ENCODE assay signal across 8 cellular contexts in the genomic region with DNA sequence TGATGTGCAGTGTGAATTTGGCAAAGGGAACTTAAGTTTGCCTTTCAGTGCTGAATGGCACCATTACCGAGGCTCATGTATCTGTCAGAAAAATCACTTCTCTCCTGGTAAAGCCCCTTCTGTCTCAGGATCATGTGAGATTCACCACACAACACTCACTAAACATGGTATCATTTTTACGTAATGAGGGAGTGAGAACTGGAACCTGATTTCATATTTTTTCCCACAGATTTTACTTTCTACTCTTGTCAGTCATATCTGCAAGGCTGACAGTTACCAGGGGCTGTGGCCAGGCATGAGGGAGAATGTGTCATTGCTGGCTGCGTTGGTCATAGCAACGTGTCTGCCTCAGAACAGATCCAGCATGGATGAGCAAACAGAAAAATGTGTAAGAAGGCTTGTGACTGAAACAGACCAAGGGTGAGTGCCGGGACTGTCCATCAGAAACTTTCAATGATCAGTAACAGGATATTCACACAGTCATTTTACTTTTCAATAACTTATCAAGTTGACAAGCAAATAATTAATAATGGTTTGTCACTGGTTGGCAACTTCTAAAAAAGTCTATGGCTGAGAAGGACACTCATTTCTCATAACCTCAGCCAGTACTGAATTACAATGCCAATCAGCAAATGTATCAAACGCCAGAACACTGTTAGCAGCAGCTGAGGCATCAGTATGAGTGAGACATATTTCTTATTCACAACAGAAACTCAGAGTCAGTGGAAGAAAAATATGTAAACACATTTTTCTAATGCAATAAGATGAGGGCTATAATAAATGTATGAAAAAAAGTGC.
DNase-seq lines count a peak whose midpoint lies in the region; ATAC-seq, FAIRE-seq and TF ChIP-seq lines count a peak whose summit lies in the region.

No MANE protein-coding gene starts in this region.

- no peaks in the 10 kb centered on the region for H4K20me1 ChIP-seq in HepG2 (ENCODE audit: insufficient read depth, low read length)

- 68% methylated on average over 6 of the region's 6 CpGs for WGBS in pancreas, 2 donors
- 26% methylated on average over 6 of the region's 6 CpGs for WGBS in HepG2 (ENCODE audit: low lambda C conversion rate)

- TF ChIP-seq CTCF in pancreas (IDR thresholded peaks at IDR 0.05) (no peak), HepG2 (CRISPR knock-in tag; IDR thresholded peaks at IDR 0.05) (no peak)

- in situ Hi-C loops in ACHN (cut with HindIII; ENCODE audit: low pct_ligation_motif_present, low pct_unique_long_range_greater_than_20kb, low sequenced_read_pairs), result no loop called here
- in situ Hi-C loops in HepG2 (cut with HindIII; ENCODE audit: extremely low pct_ligation_motif_present, low pct_unique_long_range_greater_than_20kb), result no loop called here

- no peak overlapping the region for H3K9ac ChIP-seq in HepG2 (ENCODE audit: insufficient read depth, low read depth, low read length)

- CTCF ChIA-PET in HepG2 (lab: Yijun Ruan, JAX; ENCODE audit: low intra/inter-chr PET ratio, low total read pairs), result no interaction called here

- ATAC-seq in GM18909 (IDR thresholded peaks at IDR 0.05; ENCODE audit: poor library complexity, unreplicated experiment) (peak; percentile 90), HG03103 (IDR thresholded peaks at IDR 0.05; ENCODE audit: low read depth, unreplicated experiment) (peak; percentile 80), pancreas (peak in 3 of 4 donors; percentile 15 to 81 (median 42)), HepG2 (no peak)

- H3K27me3 ChIP-seq in pancreas, result no peaks in the 10 kb centered on the region
- H3K27me3 ChIP-seq in HepG2 (ENCODE audit: control insufficient read depth in 1 of 2, insufficient read depth in 2 of 2, low read length in 2 of 2), result no peaks in the 10 kb centered on the region

- H3K4me2 ChIP-seq in HepG2 (ENCODE audit: low read depth, low read length), result no peak overlapping the region

- TF ChIP-seq RAD21 in HepG2 (CRISPR knock-in tag; IDR thresholded peaks at IDR 0.05), result no peak

- FAIRE-seq in pancreas (lab: Jason Lieb, UNC) (no peak), HepG2 (lab: Jason Lieb, UNC) (no peak)

- no peak for TF ChIP-seq EP300 in HepG2 (IDR thresholded peaks at IDR 0.05; ENCODE audit: low read depth in 2 of 2, low read length in 2 of 2)
- no peak for TF ChIP-seq EP300 in HepG2 (CRISPR knock-in tag; IDR thresholded peaks at IDR 0.05; ENCODE audit: borderline replicate concordance)

- no peaks in the 10 kb centered on the region for H3K9me3 ChIP-seq in pancreas
- no peaks in the 10 kb centered on the region for H3K9me3 ChIP-seq in HepG2 (ENCODE audit: low read length)

- TF ChIP-seq POLR2A in HepG2 (IDR thresholded peaks at IDR 0.05; ENCODE audit: insufficient read depth in 1 of 2, low read depth in 2 of 2, low read length in 2 of 2), result no peak

- DNase-seq in ACHN (peak; percentile 84), amniotic stem cell (lab: John Stamatoyannopoulos, UW) (peak; percentile 71), pancreas (no peak), inferior parietal cortex (ENCODE audit: extremely low spot score) (no peak), NOMO-1 treated with DMSO at 0.1 percent for 48 hours (lab: John Stamatoyannopoulos, UW; ENCODE audit: unreplicated experiment) (no peak), HepG2 (ENCODE audit: low spot score) (no peak)

- H2AFZ ChIP-seq in HepG2 (ENCODE audit: low read length), result no peak overlapping the region

- H3K4me3 ChIP-seq in pancreas, result no peak overlapping the region
- no peak overlapping the region for H3K4me3 ChIP-seq in HepG2 (replicated peaks in 1 of 3; ENCODE audit: insufficient read depth in 1 of 3, low read depth in 2 of 3, low read length in 3 of 3)

- H3K4me1 ChIP-seq in pancreas (no peaks in the 10 kb centered on the region), HepG2 (ENCODE audit: insufficient read depth, low read length) (no peaks in the 10 kb centered on the region)

- H3K79me2 ChIP-seq in HepG2 (ENCODE audit: insufficient read depth, low read length), result no peaks in the 10 kb centered on the region

- no peak overlapping the region for H3K27ac ChIP-seq in pancreas
- H3K27ac ChIP-seq in HepG2 (ENCODE audit: extremely low read length, insufficient read depth, low read length), result no peak overlapping the region

- intact Hi-C loops in pancreas (cut with DNase I) (no loop called here), HepG2 (cut with micrococcal nuclease; ENCODE audit: unreplicated experiment) (no loop called here)

- no peaks in the 10 kb centered on the region for H3K36me3 ChIP-seq in pancreas
- H3K36me3 ChIP-seq in HepG2 (replicated peaks in 1 of 2; ENCODE audit: control insufficient read depth in 1 of 2, insufficient read depth in 2 of 2, low read length in 2 of 2), result no peaks in the 10 kb centered on the region

- POLR2A ChIA-PET in HepG2 (lab: Yijun Ruan, JAX), result no interaction called here

- no TSS peak for BruUV-seq in HepG2 (replicated peaks; lab: Mats Ljungman, UMichigan)

TF ChIP-seq in HepG2, 621 proteins besides CTCF, POLR2A, EP300 and RAD21:
- TF ChIP-seq JUN (CRISPR knock-in tag; IDR thresholded peaks at IDR 0.05), result no peak
- no peak for TF ChIP-seq ZBTB4 (CRISPR knock-in tag; IDR thresholded peaks at IDR 0.05; ENCODE audit: borderline replicate concordance)
TF ChIP-seq in HepG2: peak in this region for 0.

Comparison
In these comparisons a context has a peak if more than half of its experiments do, and no peak if none do; other contexts are left out.
1. DNase-seq: peak in ACHN (single experiment) and amniotic stem cell (single experiment); none in pancreas (0 of 6), inferior parietal cortex (single experiment), NOMO-1 treated with DMSO at 0.1 percent for 48 hours (single experiment) and HepG2 (single experiment).